Comparison of ENCODE assay signal across 9 cellular contexts in the genomic region with DNA sequence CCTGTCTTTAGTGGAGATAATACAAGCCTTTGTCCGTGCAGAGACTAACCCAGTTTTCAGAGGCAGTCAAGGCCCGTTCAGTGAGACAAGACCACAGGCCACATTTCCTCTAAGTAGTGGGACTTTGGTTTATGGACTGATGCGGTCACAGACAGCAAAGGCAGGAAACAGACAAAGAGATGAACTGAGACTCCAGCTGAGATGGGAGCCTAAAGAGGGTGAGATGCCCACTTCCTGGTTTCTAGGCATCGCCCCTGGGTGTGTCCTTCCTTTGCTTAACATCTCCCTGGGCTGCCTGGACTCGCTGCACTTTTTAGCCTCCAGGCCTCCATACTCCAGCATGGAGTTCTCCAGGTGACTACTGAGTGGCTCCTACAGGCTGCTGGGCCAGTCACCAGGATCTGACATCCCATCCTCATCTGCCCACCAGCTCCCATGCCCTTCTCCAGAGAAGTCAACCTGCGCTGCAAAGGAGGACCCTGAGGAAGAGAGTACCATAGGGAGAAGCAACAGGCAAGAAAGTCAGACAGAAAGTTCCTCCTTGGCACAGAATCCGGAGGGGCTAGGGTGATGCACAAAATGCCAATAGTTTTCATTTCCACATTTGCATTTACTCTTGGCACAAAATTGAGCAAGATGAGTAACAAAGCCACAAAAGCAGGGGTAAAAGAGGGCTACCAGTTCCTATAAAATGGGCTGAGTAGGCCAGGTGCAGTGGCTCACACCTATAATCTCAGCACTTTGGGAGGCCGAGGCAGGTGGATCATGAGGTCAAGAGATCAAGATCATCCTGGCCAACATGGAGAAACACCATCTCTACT. TPM values are rescaled to one million over a fixed set of nuclear protein-coding genes. Genes with fewer than 3 reads are reported as not detected.
DNase-seq lines count a peak whose midpoint lies in the region; ATAC-seq lines count a peak whose summit lies in the region.
"Had no signal": no experiment of that assay in that cellular context is flagged by ENCODE, and none has a peak within 500 bp of the region (broad histone marks: within the 10 kb centered on the region; RNA-seq: fewer than 3 reads in every experiment).

No MANE protein-coding gene starts in this region.

- no peaks in the 10 kb centered on the region for H3K27me3 Mint-ChIP-seq in activated T-cell treated with anti-CD3 and anti-CD28 coated beads, Interleukin-2, amount 50 U/mL, for 4 hours (ENCODE audit: low read depth)
- H3K27me3 Mint-ChIP-seq in central memory CD8-positive, alpha-beta T cell = no peaks in the 10 kb centered on the region
- no peaks in the 10 kb centered on the region for H3K27me3 Mint-ChIP-seq in stimulated activated naive B cell treated with anti-CD40 and anti-IgM and Interleukin-4, amounts not matched to agents 10 μg/mL and 1 μg/mL and 100 μg/mL, for 72 hours

- no peaks in the 10 kb centered on the region for H3K9me3 Mint-ChIP-seq in activated T-cell treated with anti-CD3 and anti-CD28 coated beads, Interleukin-2, amount 50 U/mL, for 4 hours
- no peaks in the 10 kb centered on the region for H3K9me3 Mint-ChIP-seq in central memory CD8-positive, alpha-beta T cell
- H3K9me3 Mint-ChIP-seq in stimulated activated naive B cell treated with anti-CD40 and anti-IgM and Interleukin-4, amounts not matched to agents 10 μg/mL and 1 μg/mL and 100 μg/mL, for 72 hours = no peaks in the 10 kb centered on the region

- peak overlapping the region; percentile 87 for H3K27ac Mint-ChIP-seq in central memory CD8-positive, alpha-beta T cell (ENCODE audit: low read depth)
- peak overlapping the region; percentile 93 for H3K27ac Mint-ChIP-seq in stimulated activated naive B cell treated with anti-CD40 and anti-IgM and Interleukin-4, amounts not matched to agents 10 μg/mL and 1 μg/mL and 100 μg/mL, for 72 hours

- peaks cover 53% of the 10 kb centered on the region for H3K36me3 Mint-ChIP-seq in activated T-cell treated with anti-CD3 and anti-CD28 coated beads, Interleukin-2, amount 50 U/mL, for 4 hours (ENCODE audit: insufficient read depth)
- peaks cover 63% of the 10 kb centered on the region for H3K36me3 Mint-ChIP-seq in central memory CD8-positive, alpha-beta T cell (ENCODE audit: insufficient read depth)
- peaks cover 54 to 76% of the 10 kb centered on the region in 2 donors for H3K36me3 Mint-ChIP-seq in stimulated activated naive B cell treated with anti-CD40 and anti-IgM and Interleukin-4, amounts not matched to agents 10 μg/mL and 1 μg/mL and 100 μg/mL, for 72 hours

- H3K4me3 Mint-ChIP-seq in activated T-cell treated with anti-CD3 and anti-CD28 coated beads, Interleukin-2, amount 50 U/mL, for 4 hours = peak overlapping the region; percentile 59
- H3K4me3 Mint-ChIP-seq in central memory CD8-positive, alpha-beta T cell = peak overlapping the region; percentile 64
- H3K4me3 Mint-ChIP-seq in stimulated activated naive B cell treated with anti-CD40 and anti-IgM and Interleukin-4, amounts not matched to agents 10 μg/mL and 1 μg/mL and 100 μg/mL, for 72 hours = peak overlapping the region; percentile 53 to 69

- peak; percentile 36 for ATAC-seq in activated T-cell treated with anti-CD3 and anti-CD28 coated beads, Interleukin-2, amount 50 U/mL, for 4 hours
- ATAC-seq in central memory CD8-positive, alpha-beta T cell (replicated peaks; ENCODE audit: extremely low read depth, poor library complexity, severe bottlenecking) = peak; percentile 72
- peak; percentile 24 to 37 for ATAC-seq in stimulated activated naive B cell treated with anti-CD40 and anti-IgM and Interleukin-4, amounts not matched to agents 10 μg/mL and 1 μg/mL and 100 μg/mL, for 72 hours (replicated peaks)
- ATAC-seq: gastrocnemius medialis had no signal

- DNase-seq in activated T-cell treated with anti-CD3 and anti-CD28 coated beads, Interleukin-2, amount 50 U/mL, for 4 hours = no peak
- DNase-seq in activated T-cell treated with anti-CD3 and anti-CD28 coated beads for 4 hours (no peak), RPMI8226 (peak; percentile 68), SHP77 treated with DMSO at 0.1 percent for 48 hours (lab: John Stamatoyannopoulos, UW) (no peak), NCI-H446 treated with DMSO at 0.1 percent for 48 hours (lab: John Stamatoyannopoulos, UW) (no peak), NCI-H2227 treated with DMSO at 0.1 percent for 48 hours (lab: John Stamatoyannopoulos, UW) (no peak)
- peak in 1 of 2 donors; percentile 52 for DNase-seq in central memory CD8-positive, alpha-beta T cell (ENCODE audit: low spot score in 2 of 2)
- peak; percentile 31 for DNase-seq in stimulated activated naive B cell treated with anti-CD40 and anti-IgM and Interleukin-4, amounts not matched to agents 10 μg/mL and 1 μg/mL and 100 μg/mL, for 72 hours
- DNase-seq: gastrocnemius medialis had no signal

- peaks cover 90% of the 10 kb centered on the region for H3K4me1 Mint-ChIP-seq in activated T-cell treated with anti-CD3 and anti-CD28 coated beads, Interleukin-2, amount 50 U/mL, for 4 hours (ENCODE audit: low read depth)
- H3K4me1 Mint-ChIP-seq in central memory CD8-positive, alpha-beta T cell = peaks cover 79% of the 10 kb centered on the region
- peaks cover 70 to 87% of the 10 kb centered on the region in 2 donors for H3K4me1 Mint-ChIP-seq in stimulated activated naive B cell treated with anti-CD40 and anti-IgM and Interleukin-4, amounts not matched to agents 10 μg/mL and 1 μg/mL and 100 μg/mL, for 72 hours

RNA-seq across cellular contexts. Expression of a gene that starts 15.1 kb away (rescaled TPM):
- total RNA-seq in activated T-cell treated with anti-CD3 and anti-CD28 coated beads, Interleukin-2, amount 50 U/mL, for 4 hours = 10 to 100 TPM in 1 of 3 donors, 1 to 10 TPM in 2; 7.5 to 14.2 (median 9.9) TPM

RNA-seq across cellular contexts. Expression of a gene that starts 26.9 kb away (rescaled TPM):
- 100 to 1,000 TPM; 126 to 136 (median 130) TPM for total RNA-seq in activated T-cell treated with anti-CD3 and anti-CD28 coated beads, Interleukin-2, amount 50 U/mL, for 4 hours

RNA-seq across cellular contexts. Expression of a gene that starts 47.4 kb away (rescaled TPM):
- total RNA-seq in activated T-cell treated with anti-CD3 and anti-CD28 coated beads, Interleukin-2, amount 50 U/mL, for 4 hours = under 1 TPM; 0.16 to 0.43 (median 0.22) TPM

RNA-seq across cellular contexts. Expression of a gene that starts 56.8 kb away (rescaled TPM):
- total RNA-seq in activated T-cell treated with anti-CD3 and anti-CD28 coated beads, Interleukin-2, amount 50 U/mL, for 4 hours = 10 to 100 TPM; 67.7 to 82.5 (median 75.9) TPM

Comparison
In these comparisons a context has a peak if more than half of its experiments do, and no peak if none do; other contexts are left out.
1. DNase-seq: peak in RPMI8226 (single experiment) and stimulated activated naive B cell treated with anti-CD40 and anti-IgM and Interleukin-4, amounts not matched to agents 10 μg/mL and 1 μg/mL and 100 μg/mL, for 72 hours (single experiment); none in activated T-cell treated with anti-CD3 and anti-CD28 coated beads, Interleukin-2, amount 50 U/mL, for 4 hours (single experiment), activated T-cell treated with anti-CD3 and anti-CD28 coated beads for 4 hours (single experiment), SHP77 treated with DMSO at 0.1 percent for 48 hours (single experiment), NCI-H446 treated with DMSO at 0.1 percent for 48 hours (single experiment) and NCI-H2227 treated with DMSO at 0.1 percent for 48 hours (single experiment).
2. Peak in every context shown above with its lines, with median percentiles within 50 percentile points of each other: ATAC-seq and H3K4me3 Mint-ChIP-seq.